ENCODE assay signal across 19 cellular contexts in the genomic region with DNA sequence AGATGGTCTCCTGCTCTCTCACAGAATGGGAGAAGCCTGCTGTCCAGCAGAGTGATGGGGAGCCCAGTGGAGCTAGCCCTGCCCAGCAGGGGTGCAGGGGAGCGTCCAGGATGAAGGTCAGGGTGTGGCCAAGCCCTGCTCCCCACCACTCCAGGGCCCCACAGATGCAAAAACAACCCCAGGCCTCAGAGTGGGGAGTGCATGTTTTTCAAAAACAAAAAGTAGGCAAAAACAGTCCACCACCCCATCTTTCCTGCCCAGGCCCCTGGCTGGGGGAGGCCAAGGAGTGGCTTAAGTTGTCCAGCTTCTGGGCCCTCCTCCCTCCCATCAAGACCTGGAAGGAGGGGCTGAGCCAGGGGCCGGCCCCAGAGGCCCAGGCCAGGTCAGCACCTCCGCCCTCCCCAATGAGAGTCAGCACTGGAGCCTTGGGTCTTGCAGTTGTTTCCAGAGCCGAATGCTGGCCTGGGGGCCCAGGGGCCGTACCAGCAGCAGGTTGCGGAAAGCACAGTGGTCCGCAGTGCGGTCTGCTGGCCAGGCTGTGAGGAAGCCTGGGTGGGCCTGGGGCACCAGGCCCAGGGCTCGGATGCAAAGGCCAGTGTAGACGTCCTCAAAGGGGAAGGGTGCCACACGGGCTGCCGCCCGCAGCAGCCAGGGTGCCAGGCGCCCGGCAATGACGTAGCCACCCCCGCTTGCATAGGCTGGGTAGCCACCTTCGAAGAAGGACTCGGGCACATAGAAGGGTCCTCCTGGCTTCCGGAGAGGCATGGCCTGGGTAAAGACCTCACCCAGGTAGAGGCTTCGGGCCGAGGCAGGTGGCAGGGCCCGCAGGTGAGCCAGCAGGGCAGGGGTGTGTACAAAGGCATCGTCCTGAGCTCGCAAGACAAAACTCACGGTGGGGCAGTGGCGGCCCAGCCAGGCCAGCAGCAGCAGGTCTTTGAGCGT. TPM values are rescaled to one million over a fixed set of nuclear protein-coding genes. Genes with fewer than 3 reads are reported as not detected.
A peak's percentile ranks its signal among the peaks of the same experiment; 100 is the strongest.
DNase-seq lines count a peak whose midpoint lies in the region; ATAC-seq lines count a peak whose summit lies in the region.
"Had no signal": no experiment of that assay in that cellular context is flagged by ENCODE, and none has a peak within 500 bp of the region (broad histone marks: within the 10 kb centered on the region; RNA-seq: fewer than 3 reads in every experiment).

No MANE protein-coding gene starts in this region.

- H3K4me2 ChIP-seq in BLaER1 treated with 17β-estradiol and CSF1 and Interleukin-3, amounts not matched to agents 10 nM and 100 nM = peak overlapping the region in 8 of 11 experiments; percentile 33 to 99 (median 94); a peak in 13 of 22 replicates

- POLR2A ChIA-PET in CD8-positive, alpha-beta memory T cell (lab: Charles Lee) = no interaction called here
- POLR2A ChIA-PET in naive thymus-derived CD4-positive, alpha-beta T cell (lab: Charles Lee) = no interaction called here

- peaks cover 45 to 84% (median 61%) of the 10 kb centered on the region in 11 experiments for H3K36me3 ChIP-seq in BLaER1 treated with 17β-estradiol and CSF1 and Interleukin-3, amounts not matched to agents 10 nM and 100 nM
- peaks cover 2% of the 10 kb centered on the region for H3K36me3 ChIP-seq in CD8-positive, alpha-beta memory T cell (ENCODE audit: insufficient read depth, low read length)
- H3K36me3 ChIP-seq in naive thymus-derived CD4-positive, alpha-beta T cell (ENCODE audit: control insufficient read depth in 2 of 3, insufficient read depth in 3 of 3, low read length in 3 of 3) = peaks cover 0 to 57% (median 14%) of the 10 kb centered on the region in 3 experiments

- peak overlapping the region in 10 of 11 experiments; percentile 9 to 94 (median 78); a peak in 17 of 22 replicates for H3K9ac ChIP-seq in BLaER1 treated with 17β-estradiol and CSF1 and Interleukin-3, amounts not matched to agents 10 nM and 100 nM

- CTCF ChIA-PET in CD8-positive, alpha-beta memory T cell (lab: Charles Lee) = interaction anchor here (1.9 kb wide), 1 partner anchor 24 kb away, joined by 5 read pairs; no protein-coding TSS in a partner anchor
- CTCF ChIA-PET in naive thymus-derived CD4-positive, alpha-beta T cell (lab: Charles Lee) = interaction anchor here (0.8 kb wide), 1 partner anchor 18 kb away, joined by 3 read pairs; no protein-coding TSS in a partner anchor

- H3K4me1 Mint-ChIP-seq in CD8-positive, alpha-beta memory T cell = peaks cover 25 to 38% (median 32%) of the 10 kb centered on the region in 3 donors
- H3K4me1 Mint-ChIP-seq in effector memory CD8-positive, alpha-beta T cell (ENCODE audit: low read depth in 2 of 2) = peaks cover 17 to 37% of the 10 kb centered on the region in 2 donors
- H3K4me1 Mint-ChIP-seq in naive thymus-derived CD4-positive, alpha-beta T cell = peaks cover 7 to 29% (median 25%) of the 10 kb centered on the region in 7 donors

- no peaks in the 10 kb centered on the region for H3K27me3 ChIP-seq in BLaER1 treated with 17β-estradiol and CSF1 and Interleukin-3, amounts not matched to agents 10 nM and 100 nM
- no peaks in the 10 kb centered on the region for H3K27me3 ChIP-seq in CD8-positive, alpha-beta memory T cell (ENCODE audit: insufficient read depth, low read length, poor library complexity, severe bottlenecking)
- no peaks in the 10 kb centered on the region for H3K27me3 ChIP-seq in naive thymus-derived CD4-positive, alpha-beta T cell (ENCODE audit: control insufficient read depth in 2 of 2, insufficient read depth in 2 of 2, low read length in 2 of 2)

- peak overlapping the region in 8 of 11 experiments; percentile 28 to 89 (median 78); a peak in 13 of 22 replicates for H3K27ac ChIP-seq in BLaER1 treated with 17β-estradiol and CSF1 and Interleukin-3, amounts not matched to agents 10 nM and 100 nM
- H3K27ac ChIP-seq in CD8-positive, alpha-beta memory T cell (ENCODE audit: low read depth, low read length) = no peak overlapping the region
- H3K27ac ChIP-seq in naive thymus-derived CD4-positive, alpha-beta T cell (ENCODE audit: low read depth, low read length) = peak overlapping the region; percentile 19

- H3K9me3 Mint-ChIP-seq in CD8-positive, alpha-beta memory T cell = no peaks in the 10 kb centered on the region
- H3K9me3 Mint-ChIP-seq in effector memory CD8-positive, alpha-beta T cell = no peaks in the 10 kb centered on the region
- H3K9me3 Mint-ChIP-seq in naive thymus-derived CD4-positive, alpha-beta T cell = peaks cover 0 to 1% (median 0%) of the 10 kb centered on the region in 11 donors
- H3K9me3 Mint-ChIP-seq: HFFc6 had no signal

- H3K36me3 Mint-ChIP-seq in CD8-positive, alpha-beta memory T cell = peaks cover 0 to 53% (median 4%) of the 10 kb centered on the region in 3 donors
- peaks cover 39% of the 10 kb centered on the region for H3K36me3 Mint-ChIP-seq in effector memory CD8-positive, alpha-beta T cell (ENCODE audit: insufficient read depth)
- H3K36me3 Mint-ChIP-seq in naive thymus-derived CD4-positive, alpha-beta T cell = peaks cover 0 to 14% (median 5%) of the 10 kb centered on the region in 5 donors

- H3K27me3 Mint-ChIP-seq in CD8-positive, alpha-beta memory T cell = no peaks in the 10 kb centered on the region
- no peaks in the 10 kb centered on the region for H3K27me3 Mint-ChIP-seq in effector memory CD8-positive, alpha-beta T cell
- H3K27me3 Mint-ChIP-seq in naive thymus-derived CD4-positive, alpha-beta T cell = no peaks in the 10 kb centered on the region

- no peak for DNase-seq in CD8-positive, alpha-beta memory T cell
- no peak for DNase-seq in effector memory CD8-positive, alpha-beta T cell
- no peak for DNase-seq in naive thymus-derived CD4-positive, alpha-beta T cell
- no peak for DNase-seq in HK-2 (ENCODE audit: unreplicated experiment)
- no peak for DNase-seq in activated CD4-positive, CD25-positive, alpha-beta regulatory T cell treated with anti-CD3 and anti-CD28 coated beads, Interleukin-2, amount 50 U/mL, for 72 hours
- DNase-seq: cortex of kidney, HFFc6, NCI-H1436 treated with DMSO at 0.1 percent for 48 hours, posterior cingulate gyrus, WERI-Rb-1 had no signal

- ATAC-seq in effector memory CD8-positive, alpha-beta T cell (replicated peaks) = no peak
- no peak for ATAC-seq in naive thymus-derived CD4-positive, alpha-beta T cell
- ATAC-seq in GM18520 (IDR thresholded peaks at IDR 0.05; ENCODE audit: unreplicated experiment) = no peak
- ATAC-seq in GM18858 (IDR thresholded peaks at IDR 0.05; ENCODE audit: unreplicated experiment) = no peak
- ATAC-seq: SK-N-SH treated with all-trans-retinoic acid at 6 μM for 48 hours had no signal

- peaks cover 39 to 92% (median 75%) of the 10 kb centered on the region in 10 experiments for H3K4me1 ChIP-seq in BLaER1 treated with 17β-estradiol and CSF1 and Interleukin-3, amounts not matched to agents 10 nM and 100 nM
- peaks cover 17% of the 10 kb centered on the region for H3K4me1 ChIP-seq in CD8-positive, alpha-beta memory T cell (ENCODE audit: insufficient read depth, low read length)
- peaks cover 6 to 9% of the 10 kb centered on the region in 2 donors for H3K4me1 ChIP-seq in naive thymus-derived CD4-positive, alpha-beta T cell (ENCODE audit: control insufficient read depth in 2 of 2, insufficient read depth in 2 of 2, low read length in 2 of 2)

- peak overlapping the region; percentile 56 to 94 (median 70) for H3K4me3 Mint-ChIP-seq in CD8-positive, alpha-beta memory T cell
- peak overlapping the region; percentile 90 for H3K4me3 Mint-ChIP-seq in effector memory CD8-positive, alpha-beta T cell
- H3K4me3 Mint-ChIP-seq in naive thymus-derived CD4-positive, alpha-beta T cell = peak overlapping the region in 4 of 10 donors; percentile 25 to 98 (median 40)
- H3K4me3 Mint-ChIP-seq: HFFc6 had no signal

- no peaks in the 10 kb centered on the region for H3K9me3 ChIP-seq in BLaER1 treated with 17β-estradiol and CSF1 and Interleukin-3, amounts not matched to agents 10 nM and 100 nM (replicated peaks in 1 of 11)
- no peaks in the 10 kb centered on the region for H3K9me3 ChIP-seq in CD8-positive, alpha-beta memory T cell (ENCODE audit: low read length)
- H3K9me3 ChIP-seq in naive thymus-derived CD4-positive, alpha-beta T cell (ENCODE audit: control insufficient read depth in 2 of 3, low read length in 3 of 3) = no peaks in the 10 kb centered on the region

- peak overlapping the region in 6 of 8 donors; percentile 66 to 98 (median 88) for H3K27ac Mint-ChIP-seq in CD8-positive, alpha-beta memory T cell
- H3K27ac Mint-ChIP-seq in effector memory CD8-positive, alpha-beta T cell = peak overlapping the region; percentile 74 to 94
- peak overlapping the region in 3 of 9 donors; percentile 12 to 84 (median 63) for H3K27ac Mint-ChIP-seq in naive thymus-derived CD4-positive, alpha-beta T cell
- H3K27ac Mint-ChIP-seq: HFFc6 had no signal

- intact Hi-C loops in naive thymus-derived CD4-positive, alpha-beta T cell (cut with micrococcal nuclease) = no loop called here

- H4K20me1 ChIP-seq in BLaER1 treated with 17β-estradiol and CSF1 and Interleukin-3, amounts not matched to agents 10 nM and 100 nM = peaks cover 0 to 20% (median 0%) of the 10 kb centered on the region in 11 experiments; a peak in 2 of 22 replicates

- peak overlapping the region in 5 of 10 experiments; percentile 63 to 75 (median 70); a peak in 10 of 20 replicates for H3K4me3 ChIP-seq in BLaER1 treated with 17β-estradiol and CSF1 and Interleukin-3, amounts not matched to agents 10 nM and 100 nM
- no peak overlapping the region for H3K4me3 ChIP-seq in CD8-positive, alpha-beta memory T cell (ENCODE audit: low read length)
- H3K4me3 ChIP-seq in naive thymus-derived CD4-positive, alpha-beta T cell (ENCODE audit: low read length) = no peak overlapping the region

RNA-seq across cellular contexts. Expression of a gene that starts 1.7 kb away (rescaled TPM):
- total RNA-seq in CD8-positive, alpha-beta memory T cell = under 1 TPM; 0.66 to 0.91 TPM
- polyA plus RNA-seq in CD8-positive, alpha-beta memory T cell = 11.1 TPM
- total RNA-seq in naive thymus-derived CD4-positive, alpha-beta T cell = 1 to 10 TPM in 3 of 5 experiments, under 1 TPM in 2; 0.32 to 5.3 (median 1.1) TPM
- under 1 TPM; 0.19 to 0.37 TPM for polyA plus RNA-seq in naive thymus-derived CD4-positive, alpha-beta T cell

RNA-seq across cellular contexts. Expression of a gene that starts 14.3 kb away (rescaled TPM):
- total RNA-seq in CD8-positive, alpha-beta memory T cell = 10 to 100 TPM; 74.1 to 76.2 TPM
- polyA plus RNA-seq in CD8-positive, alpha-beta memory T cell = 56.8 TPM
- total RNA-seq in naive thymus-derived CD4-positive, alpha-beta T cell = 10 to 100 TPM; 22.2 to 44.4 (median 26.2) TPM
- 10 to 100 TPM; 53.2 to 53.7 TPM for polyA plus RNA-seq in naive thymus-derived CD4-positive, alpha-beta T cell

RNA-seq across cellular contexts. Expression of a gene that starts 17.5 kb away (rescaled TPM):
- not detected for total RNA-seq in CD8-positive, alpha-beta memory T cell
- polyA plus RNA-seq in CD8-positive, alpha-beta memory T cell = not detected
- total RNA-seq in naive thymus-derived CD4-positive, alpha-beta T cell = not detected
- not detected for polyA plus RNA-seq in naive thymus-derived CD4-positive, alpha-beta T cell
- total RNA-seq: fibroblast of lung, HFFc6, lung microvascular endothelial cell, OCI-LY7, temporal lobe had no signal
- polyA plus RNA-seq: BJ, fibroblast of lung had no signal

RNA-seq across cellular contexts. Expression of a gene that starts 27.8 kb away (rescaled TPM):
- total RNA-seq in CD8-positive, alpha-beta memory T cell = 10 to 100 TPM; 18.5 to 23.5 TPM
- polyA plus RNA-seq in CD8-positive, alpha-beta memory T cell = 52.1 TPM
- 10 to 100 TPM; 19.4 to 25.0 (median 20.5) TPM for total RNA-seq in naive thymus-derived CD4-positive, alpha-beta T cell
- 10 to 100 TPM; 45.1 to 55.9 TPM for polyA plus RNA-seq in naive thymus-derived CD4-positive, alpha-beta T cell

RNA-seq across cellular contexts. Expression of a gene that starts 28.3 kb away (rescaled TPM):
- total RNA-seq in CD8-positive, alpha-beta memory T cell = 10 to 100 TPM; 48.5 to 52.3 TPM
- polyA plus RNA-seq in CD8-positive, alpha-beta memory T cell = 49.5 TPM
- total RNA-seq in naive thymus-derived CD4-positive, alpha-beta T cell = 10 to 100 TPM; 15.0 to 37.5 (median 20.6) TPM
- polyA plus RNA-seq in naive thymus-derived CD4-positive, alpha-beta T cell = 10 to 100 TPM; 76.0 to 84.8 TPM
